In the genomic region with DNA sequence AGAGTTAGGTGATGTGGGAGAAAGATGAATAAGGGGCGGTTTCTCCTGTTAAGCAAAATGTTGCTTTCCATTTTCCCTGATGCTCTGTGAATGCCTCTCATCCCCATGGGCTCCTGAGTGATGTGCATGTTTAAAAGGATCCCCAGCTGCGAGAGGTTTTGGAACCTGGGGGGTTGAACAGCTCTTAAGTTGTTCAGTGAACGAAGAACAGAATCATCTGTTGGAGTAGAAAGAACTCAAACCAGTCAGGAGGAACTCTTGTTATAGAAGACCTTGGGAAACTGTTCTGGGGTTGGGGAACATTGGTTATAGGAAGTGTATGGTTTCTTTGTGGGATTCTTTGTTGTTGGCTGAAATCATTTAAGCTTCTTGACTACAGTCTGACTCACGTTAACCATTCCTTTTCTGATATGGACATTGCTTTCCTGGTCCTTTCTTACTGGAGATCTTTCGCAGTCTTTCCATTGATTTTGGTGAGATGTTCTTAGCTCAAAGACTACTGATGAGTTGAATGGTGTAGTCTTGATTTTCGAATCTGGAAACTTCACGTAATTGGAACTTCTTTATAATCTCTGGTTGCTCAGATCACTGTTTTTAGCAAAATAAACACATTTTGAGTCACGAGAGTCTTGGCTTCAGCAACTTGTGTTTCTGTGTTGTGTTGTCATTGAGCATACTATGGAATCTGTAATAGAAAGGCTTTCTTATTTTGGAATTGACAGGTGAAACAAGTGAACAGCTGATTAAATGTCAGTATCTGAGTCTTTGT, we compare ENCODE assay signal across 1 cellular context.
TF ChIP-seq lines count a peak whose summit lies in the region.

No MANE protein-coding gene starts in this region.

TF ChIP-seq in IMR-90, 13 proteins besides CTCF, POLR2A, EP300 and RAD21:
- TF ChIP-seq, protein P1, sequence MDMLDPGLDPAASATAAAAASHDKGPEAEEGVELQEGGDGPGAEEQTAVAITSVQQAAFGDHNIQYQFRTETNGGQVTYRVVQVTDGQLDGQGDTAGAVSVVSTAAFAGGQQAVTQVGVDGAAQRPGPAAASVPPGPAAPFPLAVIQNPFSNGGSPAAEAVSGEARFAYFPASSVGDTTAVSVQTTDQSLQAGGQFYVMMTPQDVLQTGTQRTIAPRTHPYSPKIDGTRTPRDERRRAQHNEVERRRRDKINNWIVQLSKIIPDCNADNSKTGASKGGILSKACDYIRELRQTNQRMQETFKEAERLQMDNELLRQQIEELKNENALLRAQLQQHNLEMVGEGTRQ (IDR thresholded peaks at IDR 0.05; ENCODE audit: low read depth, low read length) = no peak
- TF ChIP-seq BHLHE40 (IDR thresholded peaks at IDR 0.05; ENCODE audit: low read depth, low read length) = peak; percentile 75
- TF ChIP-seq CEBPB (IDR thresholded peaks at IDR 0.05; ENCODE audit: low read depth, low read length) = no peak
TF ChIP-seq in IMR-90: peak in this region for 1.
